In genomic region chr6:1463751-1464397, GRCh38 we compare ENCODE assay signal across 24 cellular contexts.
"Had no signal": no experiment of that assay in that cellular context is flagged by ENCODE, and none has a peak within 500 bp of the region (broad histone marks: within the 10 kb centered on the region; RNA-seq: fewer than 3 reads in every experiment).

No MANE protein-coding gene starts in this region.

- H3K4me3 ChIP-seq: coronary artery, heart left ventricle, hepatocyte, left lung, neural progenitor cell, prostate gland, right atrium auricular region, sigmoid colon, stomach, thyroid gland had no signal

- H3K9me3 Mint-ChIP-seq: neural progenitor cell; stimulated activated effector memory CD8-positive, alpha-beta T cell treated with anti-CD3 and anti-CD28 coated beads, Interleukin-12 subunit alpha, Interleukin-12 subunit beta, amount 100 ng/mL, for 72 hours had no signal

- H3K4me2 ChIP-seq: hepatocyte, neural progenitor cell had no signal

- H3K27ac ChIP-seq: coronary artery, heart left ventricle, hepatocyte, left lung, neural progenitor cell, prostate gland, right atrium auricular region, sigmoid colon, stomach, thyroid gland had no signal

- FAIRE-seq: frontal cortex, islet of Langerhans had no signal

- H3K9me3 ChIP-seq: heart left ventricle, left lung, prostate gland, right atrium auricular region, sigmoid colon, stomach, thyroid gland had no signal

- H3K4me3 Mint-ChIP-seq: naive thymus-derived CD4-positive, alpha-beta T cell; nephron; neural progenitor cell; stimulated activated effector memory CD8-positive, alpha-beta T cell treated with anti-CD3 and anti-CD28 coated beads, Interleukin-12 subunit alpha, Interleukin-12 subunit beta, amount 100 ng/mL, for 72 hours; type B pancreatic cell had no signal

- H3K27ac Mint-ChIP-seq: naive thymus-derived CD4-positive, alpha-beta T cell; nephron; neural progenitor cell; stimulated activated effector memory CD8-positive, alpha-beta T cell treated with anti-CD3 and anti-CD28 coated beads, Interleukin-12 subunit alpha, Interleukin-12 subunit beta, amount 100 ng/mL, for 72 hours; type B pancreatic cell had no signal

- H3K79me2 ChIP-seq: hepatocyte had no signal

- DNase-seq: dermis blood vessel endothelial cell; effector memory CD4-positive, alpha-beta T cell; heart left ventricle; left cardiac atrium; left lung; mesendoderm; midbrain; naive thymus-derived CD4-positive, alpha-beta T cell; sigmoid colon; stimulated activated CD4-positive, alpha-beta T cell treated with anti-CD3 and anti-CD28 coated beads, Interleukin-2, amount 100 ng/mL, for 24 hours; stimulated activated CD4-positive, alpha-beta T cell treated with anti-CD3 and anti-CD28 coated beads, Interleukin-4, amount 100 ng/mL, for 24 hours; stimulated activated naive CD4-positive, alpha-beta T cell treated with Interleukin-2 at 50 U/mL for 16 hours; stomach; thyroid gland had no signal

- H3K27me3 ChIP-seq: hepatocyte, neural progenitor cell, right atrium auricular region, sigmoid colon, thyroid gland had no signal

- H2AFZ ChIP-seq: hepatocyte, neural progenitor cell had no signal

- H3K4me1 Mint-ChIP-seq: naive thymus-derived CD4-positive, alpha-beta T cell; nephron; stimulated activated effector memory CD8-positive, alpha-beta T cell treated with anti-CD3 and anti-CD28 coated beads, Interleukin-12 subunit alpha, Interleukin-12 subunit beta, amount 100 ng/mL, for 72 hours had no signal

- H3K4me1 ChIP-seq: heart left ventricle, left lung, prostate gland, right atrium auricular region, sigmoid colon, stomach had no signal

- H3K36me3 Mint-ChIP-seq: neural progenitor cell; stimulated activated effector memory CD8-positive, alpha-beta T cell treated with anti-CD3 and anti-CD28 coated beads, Interleukin-12 subunit alpha, Interleukin-12 subunit beta, amount 100 ng/mL, for 72 hours; type B pancreatic cell had no signal

- H3K9ac ChIP-seq: neural progenitor cell had no signal

- H3K36me3 ChIP-seq: heart left ventricle, left lung, neural progenitor cell, prostate gland, right atrium auricular region, sigmoid colon, stomach, thyroid gland had no signal

- ATAC-seq: heart left ventricle; left cardiac atrium; left lung; naive thymus-derived CD4-positive, alpha-beta T cell; stimulated activated effector memory CD8-positive, alpha-beta T cell treated with anti-CD3 and anti-CD28 coated beads, Interleukin-12 subunit alpha, Interleukin-12 subunit beta, amount 100 ng/mL, for 72 hours had no signal
